In genomic region chr14:103508930-103509329, GRCh38 we compare ENCODE assay signal across 14 cellular contexts. TPM values are rescaled to one million over a fixed set of nuclear protein-coding genes. Genes with fewer than 3 reads are reported as not detected.
DNase-seq lines count a peak whose midpoint lies in the region; ATAC-seq and TF ChIP-seq lines count a peak whose summit lies in the region.
"Had no signal": no experiment of that assay in that cellular context is flagged by ENCODE, and none has a peak within 500 bp of the region (broad histone marks: within the 10 kb centered on the region; RNA-seq: fewer than 3 reads in every experiment).

No MANE protein-coding gene starts in this region.

- no peaks in the 10 kb centered on the region for H3K36me3 ChIP-seq in testis (ENCODE audit: low read depth, missing control alignments)

- H3K4me3 ChIP-seq in testis, result no peak overlapping the region

- H3K4me1 ChIP-seq in testis, result peaks cover 40% of the 10 kb centered on the region

- ATAC-seq in HG03521 (IDR thresholded peaks at IDR 0.05; ENCODE audit: unreplicated experiment), result no peak

- no peak for TF ChIP-seq POLR2A in testis (IDR thresholded peaks at IDR 0.05)

- H3K27ac ChIP-seq in angular gyrus (ENCODE audit: low read depth, low read length) (peak overlapping the region; percentile 37), layer of hippocampus (ENCODE audit: low read depth, low read length) (peak overlapping the region; percentile 48), testis (peak overlapping the region; percentile 54 to 74)

- H3K27me3 ChIP-seq in layer of hippocampus (ENCODE audit: control insufficient read depth, insufficient read depth, low read length) (no peaks in the 10 kb centered on the region), testis (no peaks in the 10 kb centered on the region)

- peak; percentile 12 for DNase-seq in activated effector memory CD4-positive, alpha-beta T cell treated with anti-CD3 and anti-CD28 coated beads, Interleukin-2, amount 50 U/mL, for 16 hours
- DNase-seq in activated effector memory CD4-positive, alpha-beta T cell treated with Interleukin-2 at 50 U/mL for 16 hours, result no peak
- peak; percentile 60 for DNase-seq in testis
- DNase-seq in dedifferentiated amniotic fluid mesenchymal stem cell (ENCODE audit: extremely low spot score), result no peak
- DNase-seq in NCI-H187 treated with DMSO at 0.1 percent for 48 hours (lab: John Stamatoyannopoulos, UW), result no peak
- DNase-seq: COR-L47, DMS153, H9, NCI-H1417, NCI-H2029, NCI-H524 had no signal

- TF ChIP-seq CTCF in testis (IDR thresholded peaks at IDR 0.05), result no peak

- H3K9me3 ChIP-seq in testis, result no peaks in the 10 kb centered on the region

- intact Hi-C loops in testis (cut with DNase I; ENCODE audit: low total_unique reads), result loop anchor here (10.0 kb wide), 1 partner anchor 46 kb away; no protein-coding TSS in a partner anchor

- 42% methylated on average over 7 of the region's 7 CpGs for WGBS in testis, 2 donors

RNA-seq across cellular contexts. Expression of gene CKB, which starts 13.7 kb away (rescaled TPM):
- total RNA-seq in testis, result 1,000 to 10,000 TPM; 1,148 to 1,322 TPM
- 504 TPM for polyA plus RNA-seq in testis (ENCODE audit: insufficient read depth, low read depth, low replicate concordance)

RNA-seq across cellular contexts. Expression of gene TRMT61A, which starts 20.1 kb away (rescaled TPM):
- total RNA-seq in testis, result 10 to 100 TPM; 19.1 to 29.8 TPM
- 12.1 TPM for polyA plus RNA-seq in testis (ENCODE audit: insufficient read depth, low read depth, low replicate concordance)

RNA-seq across cellular contexts. Expression of gene BAG5, which starts 53.5 kb away (rescaled TPM):
- total RNA-seq in testis, result 100 to 1,000 TPM in 1 of 2 donors, 10 to 100 TPM in 1; 63.4 to 124 TPM
- 202 TPM for polyA plus RNA-seq in testis (ENCODE audit: insufficient read depth, low read depth, low replicate concordance)

RNA-seq across cellular contexts. Expression of gene COA8, which starts 53.8 kb away (rescaled TPM):
- total RNA-seq in testis, result 10 to 100 TPM; 28.9 to 68.7 TPM
- 152 TPM for polyA plus RNA-seq in testis (ENCODE audit: insufficient read depth, low read depth, low replicate concordance)

Comparison
In these comparisons a context has a peak if more than half of its experiments do, and no peak if none do; other contexts are left out.
1. DNase-seq: peak in activated effector memory CD4-positive, alpha-beta T cell treated with anti-CD3 and anti-CD28 coated beads, Interleukin-2, amount 50 U/mL, for 16 hours (single experiment) and testis (single experiment); none in activated effector memory CD4-positive, alpha-beta T cell treated with Interleukin-2 at 50 U/mL for 16 hours (single experiment), dedifferentiated amniotic fluid mesenchymal stem cell (single experiment) and NCI-H187 treated with DMSO at 0.1 percent for 48 hours (single experiment).
2. Peak in every context shown above with its lines, with median percentiles within 50 percentile points of each other: H3K27ac ChIP-seq.